12 cellular contexts compared by ENCODE assay signal in genomic region chr10:32350811-32351342, GRCh38. TPM values are rescaled to one million over a fixed set of nuclear protein-coding genes. Genes with fewer than 3 reads are reported as not detected.
A peak's percentile ranks its signal among the peaks of the same experiment; 100 is the strongest.
DNase-seq lines count a peak whose midpoint lies in the region; ATAC-seq, FAIRE-seq and TF ChIP-seq lines count a peak whose summit lies in the region.
"Had no signal": no experiment of that assay in that cellular context is flagged by ENCODE, and none has a peak within 500 bp of the region (broad histone marks: within the 10 kb centered on the region; RNA-seq: fewer than 3 reads in every experiment).

No MANE protein-coding gene starts in this region.

- H3K4me3 Mint-ChIP-seq in activated naive CD8-positive, alpha-beta T cell, result no peak overlapping the region
- no peak overlapping the region for H3K4me3 Mint-ChIP-seq in activated naive CD8-positive, alpha-beta T cell treated with anti-CD3 and anti-CD28 coated beads, Interleukin-2, amount 50 U/mL, for 24 hours

- no peak for FAIRE-seq in urothelium cell line (lab: Jason Lieb, UNC)
- FAIRE-seq: kidney had no signal

- H2AFZ ChIP-seq in OCI-LY1 (ENCODE audit: low read length), result no peak overlapping the region

- no peaks in the 10 kb centered on the region for H3K27me3 ChIP-seq in OCI-LY1 (ENCODE audit: insufficient read depth, low read length)

- H3K9ac ChIP-seq in OCI-LY1 (ENCODE audit: low read length), result no peak overlapping the region

- no peak for TF ChIP-seq POLR2A in erythroblast (IDR thresholded peaks at IDR 0.05; ENCODE audit: low read length)

- 0 out of 2 replicates have a peak, but pooled peaks cover 3% of the 10 kb centered on the region for H3F3A ChIP-seq in OCI-LY1 (ENCODE audit: insufficient read depth, low read length)

- H3K4me2 ChIP-seq in OCI-LY1 (ENCODE audit: low read length), result no peak overlapping the region; the same call in 1 of the 2 replicates

- no peak overlapping the region for H3K4me3 ChIP-seq in OCI-LY1 (ENCODE audit: low read depth, low read length, poor library complexity, severe bottlenecking)

- peaks cover 60% of the 10 kb centered on the region for H3K4me1 ChIP-seq in OCI-LY1 (ENCODE audit: insufficient read depth, low read length, severe bottlenecking)

- no peak for ATAC-seq in activated naive CD8-positive, alpha-beta T cell treated with anti-CD3 and anti-CD28 coated beads, Interleukin-2, amount 50 U/mL, for 24 hours
- ATAC-seq in Right ventricle myocardium superior (ENCODE audit: poor library complexity), result no peak
- ATAC-seq in GM18858 (IDR thresholded peaks at IDR 0.05; ENCODE audit: unreplicated experiment), result no peak

- intact Hi-C loops in Right ventricle myocardium superior (cut with DNase I), result no loop called here

- H3K27ac ChIP-seq in OCI-LY1 (ENCODE audit: low read depth, low read length, poor library complexity, severe bottlenecking), result peak overlapping the region; percentile 41
- H3K27ac ChIP-seq: epithelial cell of prostate had no signal

- H3K4me1 Mint-ChIP-seq in activated naive CD8-positive, alpha-beta T cell (ENCODE audit: low read depth), result peaks cover 68% of the 10 kb centered on the region
- H3K4me1 Mint-ChIP-seq in activated naive CD8-positive, alpha-beta T cell treated with anti-CD3 and anti-CD28 coated beads, Interleukin-2, amount 50 U/mL, for 24 hours, result peaks cover 57% of the 10 kb centered on the region

- DNase-seq in activated naive CD8-positive, alpha-beta T cell treated with anti-CD3 and anti-CD28 coated beads, Interleukin-2, amount 50 U/mL, for 24 hours, result no peak
- DNase-seq in erythroblast (lab: John Stamatoyannopoulos, UW) (peak; percentile 24 to 55), Right ventricle myocardium superior (no peak), NCI-H2171 (lab: John Stamatoyannopoulos, UW) (no peak), urothelium cell line (ENCODE audit: low spot score) (no peak)
- DNase-seq: amniotic stem cell, kidney, NCI-H2081 treated with DMSO at 0.1 percent for 48 hours had no signal

- no peaks in the 10 kb centered on the region for H3K9me3 Mint-ChIP-seq in activated naive CD8-positive, alpha-beta T cell (ENCODE audit: low read depth)
- no peaks in the 10 kb centered on the region for H3K9me3 Mint-ChIP-seq in activated naive CD8-positive, alpha-beta T cell treated with anti-CD3 and anti-CD28 coated beads, Interleukin-2, amount 50 U/mL, for 24 hours

- H3K27ac Mint-ChIP-seq in activated naive CD8-positive, alpha-beta T cell, result peak overlapping the region; percentile 81
- no peak overlapping the region for H3K27ac Mint-ChIP-seq in activated naive CD8-positive, alpha-beta T cell treated with anti-CD3 and anti-CD28 coated beads, Interleukin-2, amount 50 U/mL, for 24 hours

- H3K36me3 Mint-ChIP-seq in activated naive CD8-positive, alpha-beta T cell, result no peaks in the 10 kb centered on the region
- H3K36me3 Mint-ChIP-seq in activated naive CD8-positive, alpha-beta T cell treated with anti-CD3 and anti-CD28 coated beads, Interleukin-2, amount 50 U/mL, for 24 hours (ENCODE audit: low read depth), result peaks cover 6% of the 10 kb centered on the region

- peaks cover 8% of the 10 kb centered on the region for H3K36me3 ChIP-seq in OCI-LY1 (ENCODE audit: insufficient read depth, low read length)

- H3K9me3 ChIP-seq in OCI-LY1 (ENCODE audit: low read length), result no peaks in the 10 kb centered on the region

- H4K20me1 ChIP-seq in OCI-LY1 (ENCODE audit: insufficient read depth, low read length), result no peaks in the 10 kb centered on the region

- H3K9me2 ChIP-seq in OCI-LY1 (ENCODE audit: low read depth, low read length), result no peaks in the 10 kb centered on the region

- TF ChIP-seq CTCF in OCI-LY1 (IDR thresholded peaks at IDR 0.05; ENCODE audit: low read length), result no peak

- H3K27me3 Mint-ChIP-seq in activated naive CD8-positive, alpha-beta T cell, result no peaks in the 10 kb centered on the region
- no peaks in the 10 kb centered on the region for H3K27me3 Mint-ChIP-seq in activated naive CD8-positive, alpha-beta T cell treated with anti-CD3 and anti-CD28 coated beads, Interleukin-2, amount 50 U/mL, for 24 hours

- H3K79me2 ChIP-seq in OCI-LY1 (ENCODE audit: insufficient read depth, low read length), result peaks cover 18% of the 10 kb centered on the region

RNA-seq across cellular contexts. Expression of gene EPC1, which starts 3.9 kb away (rescaled TPM):
- 17.3 TPM for total RNA-seq in Right ventricle myocardium superior

Comparison
In these comparisons a context has a peak if more than half of its experiments do, and no peak if none do; other contexts are left out.
1. DNase-seq: peak in erythroblast (2 of 2); none in activated naive CD8-positive, alpha-beta T cell treated with anti-CD3 and anti-CD28 coated beads, Interleukin-2, amount 50 U/mL, for 24 hours (single experiment), Right ventricle myocardium superior (single experiment), NCI-H2171 (single experiment) and urothelium cell line (single experiment).